8 cellular contexts compared by ENCODE assay signal in the genomic region with DNA sequence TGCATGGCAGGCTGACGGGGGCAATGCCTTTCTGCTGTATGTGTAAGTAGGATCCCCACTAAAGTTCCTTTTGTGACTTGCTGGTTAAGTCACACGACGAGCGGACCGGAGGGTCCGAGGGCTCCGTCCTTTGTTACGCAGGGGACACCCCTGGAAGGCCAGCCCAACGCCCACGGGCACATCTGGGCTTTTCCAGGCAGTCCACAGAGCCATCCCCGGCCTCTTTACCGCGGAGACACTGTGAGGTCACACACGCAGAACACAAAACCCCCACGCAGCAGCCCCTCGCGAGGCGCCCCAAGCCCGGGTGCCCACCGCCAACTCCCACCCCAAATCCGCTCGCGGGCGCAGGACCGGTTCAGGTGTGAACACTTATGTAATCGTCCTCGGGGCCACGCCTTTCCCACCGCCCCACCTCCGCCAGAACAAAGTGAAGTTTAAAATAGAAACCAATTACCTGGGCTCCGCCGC. TPM values are rescaled to one million over a fixed set of nuclear protein-coding genes. Genes with fewer than 3 reads are reported as not detected.
DNase-seq lines count a peak whose midpoint lies in the region; ATAC-seq and TF ChIP-seq lines count a peak whose summit lies in the region.

No MANE protein-coding gene starts in this region.

- H4K5ac ChIP-seq in IMR-90 (ENCODE audit: low read depth, low read length) = no peak overlapping the region

- H3K27me3 ChIP-seq in IMR-90 (ENCODE audit: control insufficient read depth, insufficient read depth, low read length) = no peaks in the 10 kb centered on the region

- peak overlapping the region; percentile 28 for H3K27ac ChIP-seq in IMR-90 (ENCODE audit: insufficient read depth, low read length)

- WGBS in IMR-90 (ENCODE audit: extremely low coverage in 2 of 2, insufficient read length in 1 of 2), 2 experiments = 3% methylated on average over 11 of the region's 32 CpGs; no CpG with 5 or more reads in 1 of the 2 experiments

- peak overlapping the region; percentile 90 to 100 (median 96) for H3K27ac Mint-ChIP-seq in naive B cell

- H3K4me2 ChIP-seq in IMR-90 (ENCODE audit: low read depth, low read length) = peak overlapping the region; percentile 88

- CTCF ChIA-PET in IMR-90 (lab: Yijun Ruan, JAX) = no interaction called here

- no peak overlapping the region for H2BK15ac ChIP-seq in IMR-90 (ENCODE audit: low read depth, low read length)

- no peak overlapping the region for H2BK20ac ChIP-seq in IMR-90 (ENCODE audit: low read depth, low read length)

- dilution Hi-C loops in IMR-90 (cut with HindIII; ENCODE audit: low sequenced_read_pairs, unreplicated experiment) = no loop called here

- H3K9me3 ChIP-seq in IMR-90 (ENCODE audit: control insufficient read depth, insufficient read depth, low read length) = no peaks in the 10 kb centered on the region

- TF ChIP-seq RAD21 in IMR-90 (IDR thresholded peaks at IDR 0.05; ENCODE audit: low read length) = no peak

- no peak overlapping the region for H2BK120ac ChIP-seq in IMR-90 (ENCODE audit: low read depth, low read length)

- peak overlapping the region; percentile 13 for H3K23ac ChIP-seq in IMR-90 (ENCODE audit: low read depth, low read length)

- no peak for TF ChIP-seq CTCF in IMR-90 (conservative IDR thresholded peaks at IDR 0.05; ENCODE audit: low read depth, low read length)
- TF ChIP-seq CTCF in epithelial cell of esophagus (IDR thresholded peaks at IDR 0.05; ENCODE audit: insufficient read depth, low read depth, low read length, missing control alignments) = no peak

- peaks cover 37 to 55% (median 50%) of the 10 kb centered on the region in 3 donors for H3K4me1 Mint-ChIP-seq in naive B cell

- H3K79me1 ChIP-seq in IMR-90 (ENCODE audit: low read depth in 1 of 2, low read length in 2 of 2) = peaks cover 13 to 62% of the 10 kb centered on the region in 2 experiments; a peak in 2 of 4 replicates

- H3K9me1 ChIP-seq in IMR-90 (ENCODE audit: insufficient read depth, low read length) = peaks cover 8% of the 10 kb centered on the region

- H3K4me3 ChIP-seq in IMR-90 (ENCODE audit: insufficient read depth, low read depth, low read length) (peak overlapping the region; percentile 88), epithelial cell of esophagus (ENCODE audit: low read length) (peak overlapping the region; percentile 74)

- H3K27me3 Mint-ChIP-seq in naive B cell = no peaks in the 10 kb centered on the region

- 0 out of 2 replicates have a peak overlapping the region, but pooled peaks have one; percentile 7 for H2AK5ac ChIP-seq in IMR-90 (ENCODE audit: low read depth, low read length)

- H3K56ac ChIP-seq in IMR-90 (ENCODE audit: extremely low read depth, insufficient read depth, low read length) = no peak overlapping the region; the same call in 1 of the 2 replicates

- H2BK5ac ChIP-seq in IMR-90 (ENCODE audit: low read depth, low read length, poor library complexity, severe bottlenecking) = no peak overlapping the region

- POLR2A ChIA-PET in IMR-90 (lab: Charles Lee; ENCODE audit: unreplicated experiment) = no interaction called here

- peak overlapping the region; percentile 64 for H3K9ac ChIP-seq in IMR-90 (ENCODE audit: low read depth, low read length)

- H3K36me3 Mint-ChIP-seq in naive B cell = no peaks in the 10 kb centered on the region

- H3K36me3 ChIP-seq in IMR-90 (ENCODE audit: control insufficient read depth, insufficient read depth, low read length) = no peaks in the 10 kb centered on the region

- peak overlapping the region; percentile 0; the same call in 1 of the 2 replicates for H3K14ac ChIP-seq in IMR-90 (replicated peaks; ENCODE audit: low read depth, low read length)

- H3K9me3 Mint-ChIP-seq in naive B cell = no peaks in the 10 kb centered on the region

- in situ Hi-C loops in IMR-90 (cut with MboI; ENCODE audit: low sequenced_read_pairs) = loop anchor here (5.0 kb wide), 1 partner anchor 72 kb away; no protein-coding TSS in a partner anchor

- peak overlapping the region; percentile 88 for H2AK9ac ChIP-seq in IMR-90 (replicated peaks; ENCODE audit: low read depth, low read length, poor library complexity)

- intact Hi-C loops in IMR-90 (cut with micrococcal nuclease) = loop anchor here (5.0 kb wide), 1 partner anchor 78 kb away; no protein-coding TSS in a partner anchor

- DNase-seq in COLO668 (lab: John Stamatoyannopoulos, UW; ENCODE audit: unreplicated experiment) (peak; percentile 52), IMR-90 (peak; percentile 32), epithelial cell of esophagus (ENCODE audit: low read depth) (peak; percentile 73), naive B cell (peak; percentile 63)
- peak; percentile 53 to 55 for DNase-seq in activated CD4-positive, alpha-beta T cell treated with anti-CD3 and anti-CD28 coated beads, Interleukin-2, amount 50 U/mL, for 4 hours

- no peak for ATAC-seq in IMR-90 (ENCODE audit: low read depth)
- ATAC-seq in naive B cell (ENCODE audit: low read depth in 2 of 2) = peak; percentile 26 to 35
- no peak for ATAC-seq in GM21381 (IDR thresholded peaks at IDR 0.05; ENCODE audit: unreplicated experiment)
- ATAC-seq in HG03521 (IDR thresholded peaks at IDR 0.05; ENCODE audit: unreplicated experiment) = no peak
- ATAC-seq in HG02884 (IDR thresholded peaks at IDR 0.05; ENCODE audit: unreplicated experiment) = no peak

- peak overlapping the region; percentile 7 for H3K4ac ChIP-seq in IMR-90 (ENCODE audit: low read depth, low read length)

- H3K4me1 ChIP-seq in IMR-90 (ENCODE audit: control insufficient read depth, insufficient read depth, low read length) = peaks cover 18% of the 10 kb centered on the region

- peak overlapping the region; percentile 88 to 98 (median 96) for H3K4me3 Mint-ChIP-seq in naive B cell

- BruUV-seq in IMR-90 (replicated peaks; lab: Mats Ljungman, UMichigan) = no TSS peak

- H2AFZ ChIP-seq in IMR-90 (replicated peaks; ENCODE audit: low read length, poor library complexity) = peak overlapping the region; percentile 9

- H4K91ac ChIP-seq in IMR-90 (ENCODE audit: insufficient read depth, low read depth, low read length) = no peak overlapping the region

- H4K8ac ChIP-seq in IMR-90 (ENCODE audit: low read depth in 2 of 2, low read length in 2 of 2) = no peak overlapping the region

- peak; percentile 45; the same call in 1 of the 2 replicates for TF ChIP-seq POLR2A in IMR-90 (IDR thresholded peaks at IDR 0.05; ENCODE audit: low read depth, low read length)

- H3K18ac ChIP-seq in IMR-90 (ENCODE audit: low read depth, low read length) = peak overlapping the region; percentile 3; the same call in 1 of the 2 replicates

- H4K20me1 ChIP-seq in IMR-90 (ENCODE audit: insufficient read depth, low read length) = peaks cover 57% of the 10 kb centered on the region

TF ChIP-seq in IMR-90, 13 proteins besides CTCF, POLR2A, EP300 and RAD21:
- TF ChIP-seq BHLHE40 (IDR thresholded peaks at IDR 0.05; ENCODE audit: low read depth, low read length) (no peak), MXI1 (IDR thresholded peaks at IDR 0.05; ENCODE audit: borderline replicate concordance, low read depth, low read length) (0 out of 2 replicates have a peak, but pooled peaks have one; percentile 41), CHD1 (IDR thresholded peaks at IDR 0.05; ENCODE audit: low read depth, low read length) (0 out of 2 replicates have a peak, but pooled peaks have one; percentile 39), FOS (IDR thresholded peaks at IDR 0.05; ENCODE audit: low read depth, low read length) (no peak)

RNA-seq across cellular contexts. Expression of gene ZNF516, which starts 4.3 kb away (rescaled TPM):
- total RNA-seq in IMR-90 (2012; rRNA removed) = 7.9 and 9.7 TPM in 2 replicates
- polyA plus RNA-seq in IMR-90 (2012; rRNA removed) (16.6 and 16.9 TPM in 2 replicates), naive B cell (ENCODE audit: low read depth in 6 of 6) (1 to 10 TPM; 1.7 to 7.5 (median 4.8) TPM)
- polyA plus RNA-seq in IMR-90 (2012; cell fraction: cytosol; rRNA removed) = 11.0 and 15.4 TPM in 2 replicates
- polyA plus RNA-seq in IMR-90 (2012; cell fraction: nucleus; rRNA removed; ENCODE audit: low replicate concordance) = 50.6 and 72.6 TPM in 2 replicates

Comparison
In these comparisons a context has a peak if more than half of its experiments do, and no peak if none do; other contexts are left out.
1. ATAC-seq: peak in naive B cell (2 of 2); none in IMR-90 (single experiment), GM21381 (single experiment), HG03521 (single experiment) and HG02884 (single experiment).
2. Peak in every context shown above with its lines, with median percentiles within 50 percentile points of each other: DNase-seq.